10 cellular contexts compared by ENCODE assay signal in genomic region chr4:138113819-138114415, GRCh38.
DNase-seq lines count a peak whose midpoint lies in the region; ATAC-seq, FAIRE-seq and TF ChIP-seq lines count a peak whose summit lies in the region.
"Had no signal": no experiment of that assay in that cellular context is flagged by ENCODE, and none has a peak within 500 bp of the region (broad histone marks: within the 10 kb centered on the region; RNA-seq: fewer than 3 reads in every experiment).

No MANE protein-coding gene starts in this region.

- peaks cover 16% of the 10 kb centered on the region for H3K9me3 ChIP-seq in BLaER1
- peaks cover 2 to 4% of the 10 kb centered on the region in 2 experiments; a peak in 3 of 4 replicates for H3K9me3 ChIP-seq in H1 (ENCODE audit: insufficient read depth in 2 of 2, low read depth in 1 of 2, low read length in 1 of 2)
- no peaks in the 10 kb centered on the region for H3K9me3 ChIP-seq in spleen

- H3K4ac ChIP-seq in H1 (replicated peaks; ENCODE audit: insufficient read length, low read depth, low read length): no peak overlapping the region

- H2BK20ac ChIP-seq in H1 (ENCODE audit: low read length): peak overlapping the region; percentile 63; the same call in 1 of the 2 replicates

- H3K79me2 ChIP-seq in H1 (ENCODE audit: control insufficient read depth in 1 of 2, insufficient read depth in 2 of 2, low read length in 2 of 2): no peaks in the 10 kb centered on the region

- H3K9ac ChIP-seq in BLaER1 (peak overlapping the region; percentile 21; the same call in 1 of the 2 replicates), H1 (replicated peaks in 1 of 4; ENCODE audit: extremely low read depth in 1 of 4, low read depth in 3 of 4, low read length in 3 of 4) (no peak overlapping the region)

- no peak overlapping the region for H3K23ac ChIP-seq in H1 (ENCODE audit: insufficient read length)

- H2AFZ ChIP-seq in H1 (ENCODE audit: low read length): no peak overlapping the region

- H4K91ac ChIP-seq in H1 (replicated peaks; ENCODE audit: insufficient read length, low read length): no peak overlapping the region

- no peaks in the 10 kb centered on the region for H3K79me1 ChIP-seq in H1 (ENCODE audit: low read depth, low read length)

- DNase-seq in H1 (ENCODE audit: low read depth in 1 of 2, low spot score in 2 of 2): no peak
- DNase-seq in spleen: no peak
- DNase-seq in activated naive CD4-positive, alpha-beta T cell treated with anti-CD3 and anti-CD28 coated beads, Interleukin-2, amount 50 U/mL, for 72 hours (ENCODE audit: low spot score in 2 of 2): no peak
- DNase-seq in NCI-H1105 treated with DMSO at 0.1 percent for 48 hours (lab: John Stamatoyannopoulos, UW): no peak
- DNase-seq in NK-92 (lab: John Stamatoyannopoulos, UW; ENCODE audit: unreplicated experiment): no peak
- DNase-seq: DMS 273 treated with DMSO at 0.1 percent for 48 hours; effector CD4-positive, alpha-beta T cell had no signal

- TF ChIP-seq EP300 in H1 (IDR thresholded peaks at IDR 0.05; ENCODE audit: borderline replicate concordance in 1 of 2, low read depth in 2 of 2, low read length in 2 of 2): no peak

- ATAC-seq in GM21528 (IDR thresholded peaks at IDR 0.05; ENCODE audit: low FRiP score, unreplicated experiment) (peak; percentile 34), HG03442 (IDR thresholded peaks at IDR 0.05; ENCODE audit: unreplicated experiment) (peak; percentile 21)
- no peak for ATAC-seq in activated naive CD4-positive, alpha-beta T cell treated with anti-CD3 and anti-CD28 coated beads, Interleukin-2, amount 50 U/mL, for 72 hours

- H3K27ac ChIP-seq in BLaER1 (peak overlapping the region; percentile 76), H1 (ENCODE audit: low read depth, low read length) (no peak overlapping the region), spleen (peak overlapping the region in 2 of 8 donors; percentile 7 to 19)

- no peaks in the 10 kb centered on the region for H3K36me3 Mint-ChIP-seq in activated naive CD4-positive, alpha-beta T cell treated with anti-CD3 and anti-CD28 coated beads, Interleukin-2, amount 50 U/mL, for 72 hours

- 87% methylated on average over 1 of the region's 1 CpG; no CpG with 5 or more reads in 1 of the 2 experiments for WGBS in H1 (ENCODE audit: extremely low coverage in 1 of 2, insufficient coverage in 1 of 2, insufficient read length in 1 of 2, insufficient replicate concordance in 2 of 2, low coverage in 1 of 2, low lambda C conversion rate in 2 of 2, missing lambda C conversion rate in 1 of 2), 2 experiments
- WGBS in spleen, 5 donors: 54 to 85% (median 72%) methylated on average over 1 of the region's 1 CpG

- no peak for TF ChIP-seq RAD21 in H1 (IDR thresholded peaks at IDR 0.05 in 1 of 2, conservative IDR thresholded peaks at IDR 0.05 in 1 of 2; ENCODE audit: low read depth in 2 of 2, low read length in 2 of 2)

- H3K27me3 ChIP-seq in BLaER1 (no peaks in the 10 kb centered on the region), H1 (replicated peaks in 1 of 4; ENCODE audit: control insufficient read depth in 3 of 4, extremely low read depth in 1 of 4, insufficient read depth in 3 of 4, low read length in 3 of 4) (peaks cover 0 to 1% (median 0%) of the 10 kb centered on the region in 4 experiments; a peak in 1 of 7 replicates), spleen (replicated peaks in 1 of 7) (no peaks in the 10 kb centered on the region)

- TF ChIP-seq POLR2A in H1 (IDR thresholded peaks at IDR 0.05; ENCODE audit: control extremely low read depth in 1 of 2, low read depth in 2 of 2, low read length in 2 of 2) (no peak), spleen (IDR thresholded peaks at IDR 0.05) (no peak)

- no peak for TF ChIP-seq CTCF in H1 (IDR thresholded peaks at IDR 0.05; ENCODE audit: control extremely low read depth in 1 of 3, insufficient read depth in 1 of 3, low read depth in 1 of 3, low read length in 3 of 3)
- TF ChIP-seq CTCF in spleen (IDR thresholded peaks at IDR 0.05 in 8 of 11, conservative IDR thresholded peaks at IDR 0.05 in 3 of 11): no peak

- H2BK120ac ChIP-seq in H1 (replicated peaks; ENCODE audit: low read depth, low read length): peak overlapping the region; percentile 95

- H2BK5ac ChIP-seq in H1 (ENCODE audit: low read depth, low read length): peak overlapping the region; percentile 76; the same call in 1 of the 2 replicates

- H2BK15ac ChIP-seq in H1 (ENCODE audit: low read length): no peak overlapping the region

- H3K56ac ChIP-seq in H1 (replicated peaks; ENCODE audit: insufficient read length, low read depth, low read length): no peak overlapping the region

- H4K20me1 ChIP-seq in BLaER1 (no peaks in the 10 kb centered on the region), H1 (replicated peaks in 1 of 2; ENCODE audit: control insufficient read depth in 1 of 2, insufficient read depth in 2 of 2, low read length in 2 of 2) (no peaks in the 10 kb centered on the region)

- no peak overlapping the region for H3K27ac Mint-ChIP-seq in activated naive CD4-positive, alpha-beta T cell treated with anti-CD3 and anti-CD28 coated beads, Interleukin-2, amount 50 U/mL, for 72 hours

- intact Hi-C loops in spleen (cut with DNase I; ENCODE audit: low total_unique reads): no loop called here

- H4K5ac ChIP-seq in H1 (ENCODE audit: insufficient read length, low read depth, low read length): peak overlapping the region; percentile 11

- H3K23me2 ChIP-seq in H1 (ENCODE audit: low read depth, low read length): no peaks in the 10 kb centered on the region

- H3K36me3 ChIP-seq in BLaER1 (no peaks in the 10 kb centered on the region), H1 (ENCODE audit: control insufficient read depth in 2 of 4, insufficient read depth in 4 of 4, low read length in 3 of 4) (no peaks in the 10 kb centered on the region; a peak in 1 of 8 replicates), spleen (no peaks in the 10 kb centered on the region)

- H3K18ac ChIP-seq in H1 (ENCODE audit: extremely low read depth, low read length): peak overlapping the region; percentile 14; the same call in 1 of the 2 replicates

- peaks cover 60% of the 10 kb centered on the region for H3K4me1 ChIP-seq in BLaER1
- peaks cover 2 to 17% (median 10%) of the 10 kb centered on the region in 4 experiments; a peak in 3 of 7 replicates for H3K4me1 ChIP-seq in H1 (replicated peaks in 1 of 4; ENCODE audit: control insufficient read depth in 3 of 4, insufficient read depth in 4 of 4, low read length in 3 of 4)
- peaks cover 0 to 16% (median 3%) of the 10 kb centered on the region in 6 donors for H3K4me1 ChIP-seq in spleen

- H4K8ac ChIP-seq in H1 (ENCODE audit: extremely low read depth, insufficient read depth, low read length): no peak overlapping the region

- no peak overlapping the region for H3K14ac ChIP-seq in H1 (ENCODE audit: insufficient read length)

- no peak for FAIRE-seq in H1 (lab: Jason Lieb, UNC)

- no peak overlapping the region for H2BK12ac ChIP-seq in H1 (ENCODE audit: low read depth, low read length)

- H3K4me2 ChIP-seq in BLaER1 (peak overlapping the region; percentile 76), H1 (ENCODE audit: insufficient read depth in 1 of 2, low read depth in 2 of 2, low read length in 2 of 2) (no peak overlapping the region)

- H3K9me3 Mint-ChIP-seq in activated naive CD4-positive, alpha-beta T cell treated with anti-CD3 and anti-CD28 coated beads, Interleukin-2, amount 50 U/mL, for 72 hours: no peaks in the 10 kb centered on the region

- H3K4me3 ChIP-seq in BLaER1 (0 out of 2 replicates have a peak overlapping the region, but pooled peaks have one; percentile 37), H1 (ENCODE audit: extremely low read depth in 1 of 4, insufficient read depth in 2 of 4, low read depth in 3 of 4, low read length in 4 of 4) (no peak overlapping the region), spleen (no peak overlapping the region)

- H2AK5ac ChIP-seq in H1 (ENCODE audit: low read depth, low read length): no peak overlapping the region

- CTCF ChIA-PET in H1 (lab: Charles Lee; ENCODE audit: partially characterized antibody): interaction anchor here (0.9 kb wide), 1 partner anchor 23 kb away, joined by 3 read pairs; no protein-coding TSS in a partner anchor

- POLR2A ChIA-PET in H1 (lab: Charles Lee; ENCODE audit: partially characterized antibody): interaction anchor here (1.4 kb wide), 1 partner anchor 128 kb away, joined by 4 read pairs; the partner anchor contains the start of gene SLC7A11

TF ChIP-seq in H1, 55 proteins besides CTCF, POLR2A, EP300 and RAD21:
- TF ChIP-seq RXRA (IDR thresholded peaks at IDR 0.05; ENCODE audit: insufficient read depth, low read depth, low read length) (no peak), TBP (IDR thresholded peaks at IDR 0.05; ENCODE audit: low read depth, low read length) (no peak)
TF ChIP-seq in H1: peak in this region for 0.

Comparison
In these comparisons a context has a peak if more than half of its experiments do, and no peak if none do; other contexts are left out.
1. ATAC-seq: peak in GM21528 (single experiment) and HG03442 (single experiment); none in activated naive CD4-positive, alpha-beta T cell treated with anti-CD3 and anti-CD28 coated beads, Interleukin-2, amount 50 U/mL, for 72 hours (0 of 2).